ENCODE assay signal across 12 cellular contexts in the genomic region with DNA sequence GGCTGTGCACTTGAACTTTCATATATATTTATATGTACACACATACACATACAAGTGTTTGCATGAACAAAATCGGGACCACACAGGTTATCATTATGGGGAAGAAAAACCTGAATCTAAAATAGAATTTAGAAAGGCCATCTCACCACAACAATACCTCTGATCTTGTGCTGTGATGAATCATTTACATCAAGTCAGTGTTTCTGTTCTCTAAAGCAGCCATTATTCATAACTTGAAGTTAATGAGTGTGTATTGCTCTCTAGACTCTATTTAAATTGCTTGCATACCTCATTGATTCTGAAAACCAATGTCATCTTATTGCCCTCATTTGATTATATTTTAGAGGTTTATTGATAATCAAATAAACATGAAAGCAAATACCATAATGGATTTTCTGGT.
DNase-seq lines count a peak whose midpoint lies in the region; ATAC-seq and TF ChIP-seq lines count a peak whose summit lies in the region.
"Had no signal": no experiment of that assay in that cellular context is flagged by ENCODE, and none has a peak within 500 bp of the region (broad histone marks: within the 10 kb centered on the region; RNA-seq: fewer than 3 reads in every experiment).

No MANE protein-coding gene starts in this region.

- intact Hi-C loops in A673 (cut with micrococcal nuclease; ENCODE audit: unreplicated experiment) = no loop called here

- H3K27me3 Mint-ChIP-seq in activated T-helper 17 cell treated with anti-CD3 and anti-CD28 coated beads, Interleukin-2, amount 50 U/mL, for 72 hours = no peaks in the 10 kb centered on the region
- H3K27me3 Mint-ChIP-seq: naive B cell had no signal

- no peak for DNase-seq in A673 (ENCODE audit: low spot score)
- DNase-seq in HT-29 (ENCODE audit: low spot score) = no peak
- DNase-seq in hepatocyte (ENCODE audit: low spot score) = no peak
- no peak for DNase-seq in activated naive CD4-positive, alpha-beta T cell treated with Interleukin-2 at 50 U/mL for 16 hours
- DNase-seq: adrenal gland; MM.1S; naive B cell; stimulated activated CD4-positive, alpha-beta T cell treated with anti-CD3 and anti-CD28 coated beads, Interleukin-15, amount 100 ng/mL, for 24 hours had no signal

- BruUV-seq in A673 (replicated peaks; lab: Mats Ljungman, UMichigan) = no TSS peak

- no peaks in the 10 kb centered on the region for H3K9me2 ChIP-seq in hepatocyte (replicated peaks; ENCODE audit: insufficient read depth)

- H3K9me3 ChIP-seq in A673 (ENCODE audit: low read depth, low read length, poor library complexity, severe bottlenecking) (no peaks in the 10 kb centered on the region), hepatocyte (ENCODE audit: low read depth) (no peaks in the 10 kb centered on the region)
- H3K9me3 ChIP-seq: adrenal gland had no signal

- H3K36me3 Mint-ChIP-seq in activated T-helper 17 cell treated with anti-CD3 and anti-CD28 coated beads, Interleukin-2, amount 50 U/mL, for 72 hours (ENCODE audit: low read depth) = no peaks in the 10 kb centered on the region
- H3K36me3 Mint-ChIP-seq: naive B cell had no signal

- peaks cover 17% of the 10 kb centered on the region for H3K4me1 Mint-ChIP-seq in activated T-helper 17 cell treated with anti-CD3 and anti-CD28 coated beads, Interleukin-2, amount 50 U/mL, for 72 hours

- ATAC-seq in GM18519 (IDR thresholded peaks at IDR 0.05; ENCODE audit: low FRiP score, unreplicated experiment) (peak; percentile 74), GM19463 (IDR thresholded peaks at IDR 0.05; ENCODE audit: unreplicated experiment) (peak; percentile 93), HG03025 (IDR thresholded peaks at IDR 0.05; ENCODE audit: low FRiP score, unreplicated experiment) (peak; percentile 86)
- peak; percentile 93 for ATAC-seq in activated T-helper 17 cell treated with anti-CD3 and anti-CD28 coated beads, Interleukin-2, amount 50 U/mL, for 72 hours (replicated peaks)

- no peaks in the 10 kb centered on the region for H3K4me1 ChIP-seq in A673 (ENCODE audit: insufficient read depth, low read length, poor library complexity, severe bottlenecking)
- no peaks in the 10 kb centered on the region for H3K4me1 ChIP-seq in hepatocyte (ENCODE audit: insufficient read depth)
- H3K4me1 ChIP-seq: adrenal gland had no signal

- H3K4me3 ChIP-seq in A673 (ENCODE audit: low read depth, low read length, poor library complexity, severe bottlenecking) (no peak overlapping the region), hepatocyte (no peak overlapping the region)
- H3K4me3 ChIP-seq: adrenal gland had no signal

- H3K27ac ChIP-seq in A673 (ENCODE audit: low read depth, low read length, poor library complexity, severe bottlenecking) (no peak overlapping the region), hepatocyte (no peak overlapping the region)
- H3K27ac ChIP-seq: adrenal gland had no signal

- H3K27me3 ChIP-seq in A673 (replicated peaks; ENCODE audit: insufficient read depth, low read depth, low read length, poor library complexity) = no peaks in the 10 kb centered on the region
- no peaks in the 10 kb centered on the region for H3K27me3 ChIP-seq in hepatocyte
- H3K27me3 ChIP-seq: adrenal gland had no signal

- TF ChIP-seq CTCF in A673 (conservative IDR thresholded peaks at IDR 0.05; ENCODE audit: low read depth, low read length) (no peak), hepatocyte (IDR thresholded peaks at IDR 0.05; ENCODE audit: poor library complexity) (no peak)

- POLR2A ChIA-PET in A673 (lab: Charles Lee; ENCODE audit: low non-redundant PET) = no interaction called here

- H3K27ac Mint-ChIP-seq in activated T-helper 17 cell treated with anti-CD3 and anti-CD28 coated beads, Interleukin-2, amount 50 U/mL, for 72 hours = peak overlapping the region; percentile 25
- H3K27ac Mint-ChIP-seq: naive B cell had no signal

- no peak overlapping the region for H3K4me2 ChIP-seq in hepatocyte

- H3K36me3 ChIP-seq in A673 (ENCODE audit: insufficient read depth, low read length, poor library complexity, severe bottlenecking) (no peaks in the 10 kb centered on the region), hepatocyte (replicated peaks; ENCODE audit: insufficient read depth, low read depth) (no peaks in the 10 kb centered on the region)

- H3K4me3 Mint-ChIP-seq in activated T-helper 17 cell treated with anti-CD3 and anti-CD28 coated beads, Interleukin-2, amount 50 U/mL, for 72 hours = peak overlapping the region; percentile 5
- H3K4me3 Mint-ChIP-seq: naive B cell had no signal

- 93% methylated on average over 1 of the region's 1 CpG for WGBS in hepatocyte (ENCODE audit: low lambda C conversion rate, missing lambda C conversion rate)

- CTCF ChIA-PET in A673 (lab: Charles Lee) = no interaction called here

- H4K20me1 ChIP-seq in hepatocyte (ENCODE audit: insufficient read depth, poor library complexity, severe bottlenecking) = no peaks in the 10 kb centered on the region

- no peaks in the 10 kb centered on the region for H3K79me2 ChIP-seq in hepatocyte

- H3K9me3 Mint-ChIP-seq in activated T-helper 17 cell treated with anti-CD3 and anti-CD28 coated beads, Interleukin-2, amount 50 U/mL, for 72 hours = no peaks in the 10 kb centered on the region
- H3K9me3 Mint-ChIP-seq: naive B cell had no signal

- H2AFZ ChIP-seq in hepatocyte = no peak overlapping the region
